ENCODE assay signal across 18 cellular contexts in genomic region chr22:45888221-45889092, GRCh38.
A peak's percentile ranks its signal among the peaks of the same experiment; 100 is the strongest.
DNase-seq lines count a peak whose midpoint lies in the region; ATAC-seq and TF ChIP-seq lines count a peak whose summit lies in the region.
"Had no signal": no experiment of that assay in that cellular context is flagged by ENCODE, and none has a peak within 500 bp of the region (broad histone marks: within the 10 kb centered on the region; RNA-seq: fewer than 3 reads in every experiment).

No MANE protein-coding gene starts in this region.

- H3K4me3 ChIP-seq in endodermal cell (ENCODE audit: low read length) (no peak overlapping the region), aorta (ENCODE audit: low read length in 2 of 2) (no peak overlapping the region)

- no peak for ATAC-seq in left cardiac atrium
- ATAC-seq in aorta (ENCODE audit: low FRiP score): no peak
- ATAC-seq in GM19397 (IDR thresholded peaks at IDR 0.05; ENCODE audit: unreplicated experiment): no peak

- no peak overlapping the region for H3K9ac ChIP-seq in endodermal cell (ENCODE audit: extremely low read depth, low read length, poor library complexity, severe bottlenecking)

- H3K27ac Mint-ChIP-seq in endodermal cell: no peak overlapping the region
- H3K27ac Mint-ChIP-seq in neural crest cell (ENCODE audit: unreplicated experiment): peak overlapping the region; percentile 83
- H3K27ac Mint-ChIP-seq in activated naive CD4-positive, alpha-beta T cell treated with anti-CD3 and anti-CD28 coated beads for 36 hours: no peak overlapping the region
- H3K27ac Mint-ChIP-seq: CD4-positive, alpha-beta T cell had no signal

- H3K27ac ChIP-seq in endodermal cell (ENCODE audit: low read depth, low read length): peak overlapping the region; percentile 97
- no peak overlapping the region for H3K27ac ChIP-seq in aorta (ENCODE audit: low read depth in 1 of 2, low read length in 2 of 2)

- H3K4me3 Mint-ChIP-seq in endodermal cell: no peak overlapping the region
- H3K4me3 Mint-ChIP-seq in neural crest cell: no peak overlapping the region
- no peak overlapping the region for H3K4me3 Mint-ChIP-seq in activated naive CD4-positive, alpha-beta T cell treated with anti-CD3 and anti-CD28 coated beads for 36 hours
- H3K4me3 Mint-ChIP-seq: CD4-positive, alpha-beta T cell had no signal

- H3K4me1 ChIP-seq in endodermal cell (ENCODE audit: control insufficient read depth, insufficient read depth, low read length): no peaks in the 10 kb centered on the region
- no peaks in the 10 kb centered on the region for H3K4me1 ChIP-seq in aorta (ENCODE audit: control insufficient read depth in 1 of 2, insufficient read depth in 2 of 2, low read length in 2 of 2)

- H3K36me3 Mint-ChIP-seq in endodermal cell (ENCODE audit: low read depth): no peaks in the 10 kb centered on the region
- H3K36me3 Mint-ChIP-seq in neural crest cell (ENCODE audit: low read depth): no peaks in the 10 kb centered on the region
- H3K36me3 Mint-ChIP-seq in activated naive CD4-positive, alpha-beta T cell treated with anti-CD3 and anti-CD28 coated beads for 36 hours (ENCODE audit: low read depth): no peaks in the 10 kb centered on the region

- TF ChIP-seq CTCF in endodermal cell (conservative IDR thresholded peaks at IDR 0.05): no peak
- TF ChIP-seq CTCF in neural crest cell (conservative IDR thresholded peaks at IDR 0.05): no peak

- no peaks in the 10 kb centered on the region for H3K9me3 Mint-ChIP-seq in endodermal cell
- no peaks in the 10 kb centered on the region for H3K9me3 Mint-ChIP-seq in neural crest cell
- no peaks in the 10 kb centered on the region for H3K9me3 Mint-ChIP-seq in activated naive CD4-positive, alpha-beta T cell treated with anti-CD3 and anti-CD28 coated beads for 36 hours
- H3K9me3 Mint-ChIP-seq: CD4-positive, alpha-beta T cell had no signal

- H3K27me3 Mint-ChIP-seq in endodermal cell (ENCODE audit: insufficient read depth): no peaks in the 10 kb centered on the region
- H3K27me3 Mint-ChIP-seq in neural crest cell (ENCODE audit: low read depth): no peaks in the 10 kb centered on the region
- H3K27me3 Mint-ChIP-seq in activated naive CD4-positive, alpha-beta T cell treated with anti-CD3 and anti-CD28 coated beads for 36 hours (ENCODE audit: low read depth): peaks cover 33% of the 10 kb centered on the region

- H3K27me3 ChIP-seq in endodermal cell (ENCODE audit: control insufficient read depth, insufficient read depth, low read length, poor library complexity, severe bottlenecking) (no peaks in the 10 kb centered on the region), aorta (ENCODE audit: control insufficient read depth in 1 of 2, insufficient read depth in 2 of 2, low read length in 1 of 2) (no peaks in the 10 kb centered on the region)

- H3K36me3 ChIP-seq in endodermal cell (ENCODE audit: control insufficient read depth, insufficient read depth, low read length) (no peaks in the 10 kb centered on the region), aorta (ENCODE audit: control insufficient read depth in 1 of 2, insufficient read depth in 2 of 2, low read length in 1 of 2) (no peaks in the 10 kb centered on the region)

- intact Hi-C loops in cardiac septum (cut with DNase I) (no loop called here), left cardiac atrium (cut with DNase I) (no loop called here), aorta (cut with DNase I) (no loop called here)
- intact Hi-C loops in activated naive CD4-positive, alpha-beta T cell treated with anti-CD3 and anti-CD28 coated beads for 36 hours (cut with micrococcal nuclease): no loop called here

- DNase-seq in cardiac septum (ENCODE audit: low spot score) (peak; percentile 74), left cardiac atrium (no peak), endodermal cell (peak; percentile 29), neural crest cell (ENCODE audit: low read depth, low spot score) (no peak), aorta (peak; percentile 32 to 58), EL (no peak)
- DNase-seq in activated naive CD4-positive, alpha-beta T cell treated with anti-CD3 and anti-CD28 coated beads for 36 hours: no peak
- DNase-seq: CD4-positive, alpha-beta T cell; DND-41; GF-D8; KG1; NCI-H1092; NCI-H2107; NCI-H345; NCI-H526 treated with DMSO at 0.1 percent for 48 hours; NK-92 treated with Interleukin-12 subunit alpha and Interleukin-12 subunit beta, amount 100 ng/mL, for 24 hours; OCI-M1 had no signal

- no peaks in the 10 kb centered on the region for H3K9me3 ChIP-seq in endodermal cell (ENCODE audit: control insufficient read depth, low read length)
- no peaks in the 10 kb centered on the region for H3K9me3 ChIP-seq in aorta (ENCODE audit: control insufficient read depth, low read length)

- CTCF ChIA-PET in activated naive CD4-positive, alpha-beta T cell treated with anti-CD3 and anti-CD28 coated beads for 36 hours (lab: Charles Lee): no interaction called here

- no peaks in the 10 kb centered on the region for H3K4me1 Mint-ChIP-seq in endodermal cell
- H3K4me1 Mint-ChIP-seq in neural crest cell: peaks cover 18% of the 10 kb centered on the region
- H3K4me1 Mint-ChIP-seq in activated naive CD4-positive, alpha-beta T cell treated with anti-CD3 and anti-CD28 coated beads for 36 hours (ENCODE audit: low read depth): no peaks in the 10 kb centered on the region

- 92 to 96% methylated on average over 11 to 27 of the region's 27 CpGs for WGBS in endodermal cell (ENCODE audit: insufficient coverage in 1 of 2, insufficient read length in 1 of 2), 2 experiments
- WGBS in aorta, 2 donors: 95 to 96% methylated on average over 27 of the region's 27 CpGs

Comparison
In these comparisons a context has a peak if more than half of its experiments do, and no peak if none do; other contexts are left out.
1. DNase-seq: peak in cardiac septum (single experiment), endodermal cell (single experiment) and aorta (2 of 2); none in left cardiac atrium (single experiment), neural crest cell (single experiment), activated naive CD4-positive, alpha-beta T cell treated with anti-CD3 and anti-CD28 coated beads for 36 hours (single experiment) and EL (single experiment).